In the genomic region with DNA sequence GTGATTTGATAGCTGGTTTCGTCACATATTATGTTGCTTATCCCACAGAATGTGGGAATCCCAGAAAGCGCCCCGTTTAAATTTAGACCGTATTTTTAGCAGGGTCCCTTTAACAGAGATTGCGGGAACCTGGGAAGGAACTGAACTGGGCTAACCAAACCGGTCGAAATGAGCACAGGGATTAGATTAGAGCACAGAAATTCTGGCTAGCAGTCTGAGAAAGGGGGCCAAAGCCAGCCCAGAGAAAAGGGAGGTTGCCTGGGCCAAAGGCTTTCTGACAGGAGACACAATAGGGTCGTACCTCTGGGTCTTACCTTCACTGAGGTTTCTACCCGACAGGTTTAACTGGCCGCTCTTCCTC, we compare ENCODE assay signal across 8 cellular contexts. TPM values are rescaled to one million over a fixed set of nuclear protein-coding genes. Genes with fewer than 3 reads are reported as not detected.
DNase-seq lines count a peak whose midpoint lies in the region; ATAC-seq and TF ChIP-seq lines count a peak whose summit lies in the region.

No MANE protein-coding gene starts in this region.

- no peaks in the 10 kb centered on the region for H3K27me3 ChIP-seq in naive thymus-derived CD4-positive, alpha-beta T cell (ENCODE audit: control insufficient read depth in 2 of 2, insufficient read depth in 2 of 2, low read length in 2 of 2)

- peaks cover 0 to 14% (median 5%) of the 10 kb centered on the region in 5 donors for H3K36me3 Mint-ChIP-seq in naive thymus-derived CD4-positive, alpha-beta T cell

- H3K4me3 Mint-ChIP-seq in naive thymus-derived CD4-positive, alpha-beta T cell, result peak overlapping the region; percentile 87 to 99 (median 98)

- no peaks in the 10 kb centered on the region for H3K27me3 Mint-ChIP-seq in naive thymus-derived CD4-positive, alpha-beta T cell

- H3K27ac Mint-ChIP-seq in naive thymus-derived CD4-positive, alpha-beta T cell, result peak overlapping the region; percentile 95 to 100 (median 99)

- intact Hi-C loops in naive thymus-derived CD4-positive, alpha-beta T cell (cut with micrococcal nuclease), result loop anchor here (1.0 to 10.0 kb wide), 6 partner anchors 16 to 1710 kb away; a partner anchor contains a TSS

- TF ChIP-seq CTCF in C4-2B (conservative IDR thresholded peaks at IDR 0.05) (no peak), choroid plexus epithelial cell (conservative IDR thresholded peaks at IDR 0.05; ENCODE audit: low read depth, low read length) (no peak)

- POLR2A ChIA-PET in naive thymus-derived CD4-positive, alpha-beta T cell (lab: Charles Lee), result interaction anchor here (1.2 to 9.1 kb wide), 5 partner anchors 15 to 876 kb away, joined by 3 to 108 read pairs (median 16); a partner anchor contains a TSS

- no peaks in the 10 kb centered on the region for H3K9me3 ChIP-seq in naive thymus-derived CD4-positive, alpha-beta T cell (ENCODE audit: control insufficient read depth in 2 of 3, low read length in 3 of 3)

- peaks cover 0 to 5% (median 0%) of the 10 kb centered on the region in 11 donors for H3K9me3 Mint-ChIP-seq in naive thymus-derived CD4-positive, alpha-beta T cell

- no peak for DNase-seq in Jurkat, Clone E6-1 (ENCODE audit: low read depth, low spot score)
- no peak for DNase-seq in choroid plexus epithelial cell (ENCODE audit: low read depth)
- DNase-seq in naive thymus-derived CD4-positive, alpha-beta T cell, result no peak
- DNase-seq in GOT3 (lab: John Stamatoyannopoulos, UW), result no peak
- no peak for DNase-seq in stimulated activated naive CD4-positive, alpha-beta T cell (lab: John Stamatoyannopoulos, UW)
- no peak for DNase-seq in SHP77 treated with DMSO at 0.1 percent for 48 hours (lab: John Stamatoyannopoulos, UW)

- peaks cover 17 to 21% of the 10 kb centered on the region in 2 donors for H3K4me1 ChIP-seq in naive thymus-derived CD4-positive, alpha-beta T cell (ENCODE audit: control insufficient read depth in 2 of 2, insufficient read depth in 2 of 2, low read length in 2 of 2)

- peak overlapping the region; percentile 82 for H3K27ac ChIP-seq in C4-2B
- peak overlapping the region; percentile 96 for H3K27ac ChIP-seq in naive thymus-derived CD4-positive, alpha-beta T cell (ENCODE audit: low read depth, low read length)

- peak overlapping the region; percentile 92 for H3K4me3 ChIP-seq in Jurkat, Clone E6-1 (ENCODE audit: low read length)
- peak overlapping the region; percentile 93 for H3K4me3 ChIP-seq in choroid plexus epithelial cell (ENCODE audit: low read depth, low read length)
- peak overlapping the region; percentile 85 for H3K4me3 ChIP-seq in naive thymus-derived CD4-positive, alpha-beta T cell (ENCODE audit: low read length)

- H3K4me1 Mint-ChIP-seq in naive thymus-derived CD4-positive, alpha-beta T cell, result peaks cover 42 to 91% (median 79%) of the 10 kb centered on the region in 7 donors

- peak; percentile 28 for ATAC-seq in GM21360 (IDR thresholded peaks at IDR 0.05; ENCODE audit: unreplicated experiment)
- ATAC-seq in naive thymus-derived CD4-positive, alpha-beta T cell, result no peak

- CTCF ChIA-PET in naive thymus-derived CD4-positive, alpha-beta T cell (lab: Charles Lee), result interaction anchor here (1.0 kb wide), 1 partner anchor 876 kb away, joined by 3 read pairs; a partner anchor contains a TSS

- H3K36me3 ChIP-seq in naive thymus-derived CD4-positive, alpha-beta T cell (ENCODE audit: control insufficient read depth in 2 of 3, insufficient read depth in 3 of 3, low read length in 3 of 3), result no peaks in the 10 kb centered on the region

RNA-seq across cellular contexts. Expression of a gene that starts 0.3 kb away (rescaled TPM):
- polyA plus RNA-seq in Jurkat, Clone E6-1 (2012; ENCODE audit: insufficient read depth, insufficient read length), result 14.3 TPM
- total RNA-seq in naive thymus-derived CD4-positive, alpha-beta T cell, result 10 to 100 TPM; 10.3 to 19.2 (median 12.1) TPM
- 1 to 10 TPM; 6.1 to 6.7 TPM for polyA plus RNA-seq in naive thymus-derived CD4-positive, alpha-beta T cell

RNA-seq across cellular contexts. Expression of a gene that starts 16.1 kb away (rescaled TPM):
- polyA plus RNA-seq in Jurkat, Clone E6-1 (2012; ENCODE audit: insufficient read depth, insufficient read length), result 281 TPM
- 100 to 1,000 TPM; 190 to 413 (median 372) TPM for total RNA-seq in naive thymus-derived CD4-positive, alpha-beta T cell
- polyA plus RNA-seq in naive thymus-derived CD4-positive, alpha-beta T cell, result 100 to 1,000 TPM in 1 of 2 donors, 10 to 100 TPM in 1; 86.3 to 113 TPM
